Comparison of ENCODE assay signal across 8 cellular contexts in the genomic region with DNA sequence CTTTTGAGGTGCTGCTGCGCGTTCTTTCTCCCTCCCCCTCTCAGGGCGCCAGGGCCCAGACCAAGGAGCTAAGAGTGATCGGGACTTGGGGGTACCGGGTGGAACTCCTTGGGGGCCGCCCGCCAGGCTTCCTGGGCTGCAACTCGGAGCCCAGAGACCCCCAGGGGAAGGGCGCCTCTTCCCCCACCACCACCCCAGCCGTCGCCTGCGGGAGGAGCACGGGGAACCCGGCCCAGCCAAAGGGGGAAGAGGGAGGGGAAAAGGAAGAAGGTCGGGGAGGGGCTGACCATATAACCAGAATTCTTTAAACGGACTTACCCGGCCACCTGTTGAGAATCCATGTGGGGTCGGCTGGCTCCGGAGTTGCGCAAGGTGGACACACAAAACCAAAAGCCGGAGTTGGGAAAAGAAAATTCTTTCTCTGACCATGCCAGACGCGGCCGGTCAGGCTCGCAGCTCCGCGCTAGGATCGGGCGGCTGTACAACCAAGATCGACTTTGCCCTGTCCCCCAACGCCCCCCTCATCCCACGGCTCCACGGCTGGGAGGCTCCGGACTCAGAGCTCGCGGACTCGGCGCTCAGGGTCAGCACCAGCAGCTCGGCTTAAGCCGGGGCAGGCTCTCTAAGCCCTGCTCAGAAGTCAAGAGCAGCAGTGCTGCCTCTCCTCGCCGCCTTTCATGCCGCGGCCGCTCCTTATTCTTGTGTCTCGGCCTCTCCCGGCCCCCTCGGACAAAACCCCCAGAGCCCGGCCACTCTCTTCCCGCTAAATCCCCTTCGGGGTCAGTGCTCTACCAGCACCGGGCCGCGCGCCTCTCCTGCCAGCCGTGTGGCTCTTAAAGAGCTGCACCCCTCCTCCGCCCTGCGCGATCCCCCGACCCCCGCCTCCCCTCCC. TPM values are rescaled to one million over a fixed set of nuclear protein-coding genes. Genes with fewer than 3 reads are reported as not detected.
A peak's percentile ranks its signal among the peaks of the same experiment; 100 is the strongest.
DNase-seq lines count a peak whose midpoint lies in the region; ATAC-seq, FAIRE-seq and TF ChIP-seq lines count a peak whose summit lies in the region.

No MANE protein-coding gene starts in this region.

- no peaks in the 10 kb centered on the region for H3K9me3 ChIP-seq in A549
- no peaks in the 10 kb centered on the region for H3K9me3 ChIP-seq in SK-N-SH
- no peaks in the 10 kb centered on the region for H3K9me3 ChIP-seq in tibial artery

- peaks cover 1 to 14% of the 10 kb centered on the region in 2 donors for H3K4me1 Mint-ChIP-seq in immature natural killer cell

- FAIRE-seq in A549 (lab: Jason Lieb, UNC): no peak

- CTCF ChIA-PET in A549 (lab: Yijun Ruan, JAX): interaction anchor here (5.0 kb wide), 1 partner anchor 20 kb away, joined by 33 read pairs; no protein-coding TSS in a partner anchor
- CTCF ChIA-PET in SK-N-SH (lab: Yijun Ruan, JAX): interaction anchor here (0.6 to 7.6 kb wide), 15 partner anchors 10 to 891 kb away, joined by 3 to 83 read pairs (median 3); no protein-coding TSS in a partner anchor

- ATAC-seq in A549 (no peak), HG03095 (IDR thresholded peaks at IDR 0.05; ENCODE audit: unreplicated experiment) (no peak)

- peaks cover 17 to 35% (median 20%) of the 10 kb centered on the region in 3 donors for H3K27me3 Mint-ChIP-seq in immature natural killer cell (ENCODE audit: low read depth in 3 of 3)

- H3K27ac ChIP-seq in A549 (no peak overlapping the region), SK-N-SH (ENCODE audit: low read depth in 2 of 2, low read length in 1 of 2) (peak overlapping the region in 1 of 2 experiments; percentile 92; a peak in 2 of 4 replicates), tibial artery (no peak overlapping the region)

- peaks cover 4% of the 10 kb centered on the region for H3F3A ChIP-seq in SK-N-SH (replicated peaks; ENCODE audit: insufficient read depth)

- H4K20me1 ChIP-seq in SK-N-SH (ENCODE audit: insufficient read depth): no peaks in the 10 kb centered on the region

- TF ChIP-seq EP300 in A549 (IDR thresholded peaks at IDR 0.05) (no peak), SK-N-SH (IDR thresholded peaks at IDR 0.05; ENCODE audit: borderline replicate concordance in 1 of 2, low read depth in 1 of 2, low read length in 1 of 2) (no peak)

- no peaks in the 10 kb centered on the region for H3K9me2 ChIP-seq in SK-N-SH

- TF ChIP-seq CTCF in A549 (IDR thresholded peaks at IDR 0.05) (no peak), GM10266 (IDR thresholded peaks at IDR 0.05; ENCODE audit: control insufficient read depth, insufficient read depth, low read depth, missing control alignments) (no peak), SK-N-SH (IDR thresholded peaks at IDR 0.05) (no peak), tibial artery (IDR thresholded peaks at IDR 0.05) (no peak)

- no peak for TF ChIP-seq RAD21 in A549 (conservative IDR thresholded peaks at IDR 0.05 in 1 of 2, IDR thresholded peaks at IDR 0.05 in 1 of 2)
- no peak for TF ChIP-seq RAD21 in SK-N-SH (IDR thresholded peaks at IDR 0.05; ENCODE audit: low read length)

- no peaks in the 10 kb centered on the region for H3K79me2 ChIP-seq in SK-N-SH (ENCODE audit: insufficient read depth)

- intact Hi-C loops in tibial artery (cut with DNase I; ENCODE audit: low total_unique reads): no loop called here

- no peaks in the 10 kb centered on the region for H3K36me3 ChIP-seq in SK-N-SH (replicated peaks in 1 of 2; ENCODE audit: control insufficient read depth in 1 of 2, insufficient read depth in 2 of 2, low read length in 1 of 2)
- H3K36me3 ChIP-seq in tibial artery: no peaks in the 10 kb centered on the region

- H3K4me3 Mint-ChIP-seq in immature natural killer cell: no peak overlapping the region

- DNase-seq in A549 (ENCODE audit: low read depth in 1 of 2, low spot score in 1 of 2) (no peak), GM10266 (ENCODE audit: extremely low spot score) (peak; percentile 29), SK-N-SH (peak; percentile 80), left kidney (ENCODE audit: low read depth, low spot score) (peak; percentile 55), tibial artery (no peak), immature natural killer cell (no peak), HPDE6-E6E7 (ENCODE audit: extremely low spot score) (no peak)

- peaks cover 0 to 7% (median 0%) of the 10 kb centered on the region in 6 donors for H3K9me3 Mint-ChIP-seq in immature natural killer cell

- H3K27ac Mint-ChIP-seq in immature natural killer cell: no peak overlapping the region

- H3K9ac ChIP-seq in SK-N-SH: no peak overlapping the region

- no peak for TF ChIP-seq POLR2A in A549 (IDR thresholded peaks at IDR 0.05; ENCODE audit: low read length)

- H3K4me2 ChIP-seq in A549 (no peak overlapping the region), SK-N-SH (peak overlapping the region; percentile 94)

- H2AFZ ChIP-seq in SK-N-SH (ENCODE audit: low read depth): peak overlapping the region; percentile 79

- H3K4me3 ChIP-seq in A549 (no peak overlapping the region), SK-N-SH (ENCODE audit: low read depth in 2 of 2, low read length in 1 of 2) (peak overlapping the region; percentile 62 to 67), tibial artery (peak overlapping the region in 1 of 2 donors; percentile 32)

- H3K36me3 Mint-ChIP-seq in immature natural killer cell: no peaks in the 10 kb centered on the region

- H3K4me1 ChIP-seq in A549 (peaks cover 17% of the 10 kb centered on the region), SK-N-SH (ENCODE audit: control insufficient read depth in 1 of 2, insufficient read depth in 2 of 2, low read depth in 1 of 2, low read length in 1 of 2) (peaks cover 0 to 39% of the 10 kb centered on the region in 2 experiments; a peak in 2 of 4 replicates), tibial artery (peaks cover 0 to 50% (median 43%) of the 10 kb centered on the region in 4 donors)

- H3K27me3 ChIP-seq in SK-N-SH (ENCODE audit: insufficient read depth): peaks cover 69% of the 10 kb centered on the region
- H3K27me3 ChIP-seq in tibial artery: peaks cover 0 to 96% of the 10 kb centered on the region in 2 donors

- POLR2A ChIA-PET in A549 (lab: Yijun Ruan, JAX): no interaction called here
- POLR2A ChIA-PET in SK-N-SH (lab: Yijun Ruan, JAX): interaction anchor here (0.8 to 3.4 kb wide), 5 partner anchors 11 to 247 kb away, joined by 3 to 16 read pairs (median 5); no protein-coding TSS in a partner anchor

- 93% methylated on average over 55 of the region's 61 CpGs for whole genome bisulfite sequencing in A549 (ENCODE audit: missing lambda C conversion rate)
- WGBS in SK-N-SH (ENCODE audit: low lambda C conversion rate): 37% methylated on average over 44 of the region's 61 CpGs

TF ChIP-seq in A549, 52 proteins besides CTCF, POLR2A, EP300 and RAD21:
- TF ChIP-seq KDM1A (IDR thresholded peaks at IDR 0.05; ENCODE audit: low read depth) (no peak), FOSL2 (IDR thresholded peaks at IDR 0.05) (no peak), FOSL2 (CRISPR knock-in tag; IDR thresholded peaks at IDR 0.05) (no peak), CEBPB (IDR thresholded peaks at IDR 0.05) (peak; percentile 24 to 27; a peak in 1 of 4 replicates), FOXS1 (CRISPR knock-in tag; IDR thresholded peaks at IDR 0.05) (no peak)
- TF ChIP-seq, protein P1, sequence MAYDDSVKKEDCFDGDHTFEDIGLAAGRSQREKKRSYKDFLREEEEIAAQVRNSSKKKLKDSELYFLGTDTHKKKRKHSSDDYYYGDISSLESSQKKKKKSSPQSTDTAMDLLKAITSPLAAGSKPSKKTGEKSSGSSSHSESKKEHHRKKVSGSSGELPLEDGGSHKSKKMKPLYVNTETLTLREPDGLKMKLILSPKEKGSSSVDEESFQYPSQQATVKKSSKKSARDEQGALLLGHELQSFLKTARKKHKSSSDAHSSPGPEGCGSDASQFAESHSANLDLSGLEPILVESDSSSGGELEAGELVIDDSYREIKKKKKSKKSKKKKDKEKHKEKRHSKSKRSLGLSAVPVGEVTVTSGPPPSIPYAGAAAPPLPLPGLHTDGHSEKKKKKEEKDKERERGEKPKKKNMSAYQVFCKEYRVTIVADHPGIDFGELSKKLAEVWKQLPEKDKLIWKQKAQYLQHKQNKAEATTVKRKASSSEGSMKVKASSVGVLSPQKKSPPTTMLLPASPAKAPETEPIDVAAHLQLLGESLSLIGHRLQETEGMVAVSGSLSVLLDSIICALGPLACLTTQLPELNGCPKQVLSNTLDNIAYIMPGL (CRISPR knock-in tag; IDR thresholded peaks at IDR 0.05; ENCODE audit: borderline replicate concordance): no peak

TF ChIP-seq in SK-N-SH, 30 proteins besides CTCF, POLR2A, EP300 and RAD21:
- TF ChIP-seq EZH2phosphoT487 (IDR thresholded peaks at IDR 0.05; ENCODE audit: borderline replicate concordance, low read depth): peak; percentile 28; the same call in 1 of the 2 replicates
- TF ChIP-seq FOXM1 (IDR thresholded peaks at IDR 0.05; ENCODE audit: low read depth): no peak
- TF ChIP-seq YY1 (IDR thresholded peaks at IDR 0.05; ENCODE audit: low read depth): no peak
- peak; percentile 55 for TF ChIP-seq MXI1 (IDR thresholded peaks at IDR 0.05; ENCODE audit: low read depth, low read length)
- TF ChIP-seq, protein P2, sequence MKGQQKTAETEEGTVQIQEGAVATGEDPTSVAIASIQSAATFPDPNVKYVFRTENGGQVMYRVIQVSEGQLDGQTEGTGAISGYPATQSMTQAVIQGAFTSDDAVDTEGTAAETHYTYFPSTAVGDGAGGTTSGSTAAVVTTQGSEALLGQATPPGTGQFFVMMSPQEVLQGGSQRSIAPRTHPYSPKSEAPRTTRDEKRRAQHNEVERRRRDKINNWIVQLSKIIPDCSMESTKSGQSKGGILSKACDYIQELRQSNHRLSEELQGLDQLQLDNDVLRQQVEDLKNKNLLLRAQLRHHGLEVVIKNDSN (IDR thresholded peaks at IDR 0.05; ENCODE audit: borderline replicate concordance, low read depth): no peak
- TF ChIP-seq SIN3A (IDR thresholded peaks at IDR 0.05; ENCODE audit: borderline replicate concordance, low read depth, low read length): no peak
- TF ChIP-seq NRF1 (IDR thresholded peaks at IDR 0.05; ENCODE audit: low read depth, low read length): no peak
- TF ChIP-seq TEAD4 (IDR thresholded peaks at IDR 0.05; ENCODE audit: borderline replicate concordance, insufficient read depth): no peak
- no peak for TF ChIP-seq TCF12 (IDR thresholded peaks at IDR 0.05)
- TF ChIP-seq GABPA (IDR thresholded peaks at IDR 0.05; ENCODE audit: low read depth): no peak

RNA-seq across cellular contexts. Expression of a gene that starts 6.3 kb away (rescaled TPM):
- polyA plus RNA-seq in A549 (2011; rRNA removed) (0.12 and 0.22 TPM in 2 replicates), A549 (2017; fragmentation: RNase III; extraction: RNeasy Plus Mini Kit Qiagen cat#74134 plus additional on column Dnase treatment) (0.41 to 0.73 TPM (median 0.59 TPM) in 3 replicates), SK-N-SH (2012; rRNA removed) (0.58 and 0.67 TPM in 2 replicates), immature natural killer cell (not detected)
- 0.54 and 0.75 TPM in 2 replicates for polyA plus RNA-seq in A549 (2012; cell fraction: cytosol; rRNA removed)
- polyA plus RNA-seq in A549 (2012; cell fraction: nucleus; rRNA removed): 0.72 TPM in 2 replicates
- polyA minus RNA-seq in A549 (2011; rRNA and poly(A)+ RNA removed): 0.08 TPM in 1 of 2 replicates, not detected in the other
- 0.98 and 2.1 TPM in 2 replicates for polyA plus RNA-seq in SK-N-SH (2012; cell fraction: cytosol; rRNA removed)
- 0.77 and 1.7 TPM in 2 replicates for polyA plus RNA-seq in SK-N-SH (2012; cell fraction: nucleus; rRNA removed)

Comparison
In these comparisons a context has a peak if more than half of its experiments do, and no peak if none do; other contexts are left out.
1. DNase-seq: peak in GM10266 (single experiment), SK-N-SH (single experiment) and left kidney (single experiment); none in A549 (0 of 2), tibial artery (0 of 2), immature natural killer cell (0 of 3) and HPDE6-E6E7 (single experiment).